Comparison of ENCODE assay signal across 9 cellular contexts in genomic region chr4:148044889-148045352, GRCh38.
DNase-seq lines count a peak whose midpoint lies in the region; ATAC-seq and TF ChIP-seq lines count a peak whose summit lies in the region.
"Had no signal": no experiment of that assay in that cellular context is flagged by ENCODE, and none has a peak within 500 bp of the region (broad histone marks: within the 10 kb centered on the region; RNA-seq: fewer than 3 reads in every experiment).

No MANE protein-coding gene starts in this region.

- peak overlapping the region; percentile 83 for H3K4me2 ChIP-seq in BLaER1

- peak overlapping the region; percentile 69 for H3K27ac ChIP-seq in BLaER1
- H3K27ac ChIP-seq: skin epidermis had no signal

- H3K4me3 ChIP-seq in BLaER1: peak overlapping the region; percentile 45
- no peak overlapping the region for H3K4me3 ChIP-seq in epithelial cell of proximal tubule (ENCODE audit: low read depth, low read length)
- H3K4me3 ChIP-seq: skin epidermis had no signal

- 0 out of 2 replicates have a peak, but pooled peaks cover 5% of the 10 kb centered on the region for H3K9me3 ChIP-seq in BLaER1

- DNase-seq in epithelial cell of proximal tubule (ENCODE audit: low read depth): no peak
- no peak for DNase-seq in NCI-H2227 treated with DMSO at 0.1 percent for 48 hours (lab: John Stamatoyannopoulos, UW)
- DNase-seq in NCI-H1694 (lab: John Stamatoyannopoulos, UW): no peak
- no peak for DNase-seq in NCI-H2081 (lab: John Stamatoyannopoulos, UW)
- no peak for DNase-seq in activated CD4-positive, alpha-beta T cell treated with anti-CD3 and anti-CD28 coated beads, Interleukin-2, amount 50 U/mL, for 48 hours

- ATAC-seq in GM19452 (IDR thresholded peaks at IDR 0.05; ENCODE audit: unreplicated experiment) (peak; percentile 90), HG03439 (IDR thresholded peaks at IDR 0.05; ENCODE audit: unreplicated experiment) (peak; percentile 65)

- TF ChIP-seq CTCF in epithelial cell of proximal tubule (conservative IDR thresholded peaks at IDR 0.05; ENCODE audit: low read depth, low read length): peak; percentile 32

- no peak overlapping the region; the same call in 1 of the 2 replicates for H3K9ac ChIP-seq in BLaER1

- H3K27me3 ChIP-seq in BLaER1: no peaks in the 10 kb centered on the region

- no peaks in the 10 kb centered on the region; the same call in 1 of the 2 replicates for H4K20me1 ChIP-seq in BLaER1

- peaks cover 13% of the 10 kb centered on the region for H3K36me3 ChIP-seq in BLaER1

- H3K4me1 ChIP-seq in BLaER1: peaks cover 42% of the 10 kb centered on the region
